In genomic region chr11:27507561-27508322, GRCh38 we compare ENCODE assay signal across 8 cellular contexts. TPM values are rescaled to one million over a fixed set of nuclear protein-coding genes. Genes with fewer than 3 reads are reported as not detected.
DNase-seq lines count a peak whose midpoint lies in the region; ATAC-seq and TF ChIP-seq lines count a peak whose summit lies in the region.

No MANE protein-coding gene starts in this region.

- no peaks in the 10 kb centered on the region for H3K27me3 Mint-ChIP-seq in activated CD4-positive, alpha-beta T cell treated with anti-CD3 and anti-CD28 coated beads, Interleukin-2, amount 10 ng/mL, durations not matched to agents 7 days and 5 days
- no peaks in the 10 kb centered on the region for H3K27me3 Mint-ChIP-seq in stimulated activated memory B cell treated with anti-CD40 and anti-IgM and Interleukin-4, amounts not matched to agents 10 μg/mL and 1 μg/mL and 100 μg/mL, for 72 hours

- peak overlapping the region; percentile 100 for H3K4me3 Mint-ChIP-seq in activated CD4-positive, alpha-beta T cell treated with anti-CD3 and anti-CD28 coated beads, Interleukin-2, amount 10 ng/mL, durations not matched to agents 7 days and 5 days
- H3K4me3 Mint-ChIP-seq in stimulated activated memory B cell treated with anti-CD40 and anti-IgM and Interleukin-4, amounts not matched to agents 10 μg/mL and 1 μg/mL and 100 μg/mL, for 72 hours, result peak overlapping the region; percentile 100

- ATAC-seq in stimulated activated memory B cell treated with anti-CD40 and anti-IgM and Interleukin-4, amounts not matched to agents 10 μg/mL and 1 μg/mL and 100 μg/mL, for 72 hours, result no peak

- CTCF ChIA-PET in activated CD4-positive, alpha-beta T cell treated with anti-CD3 and anti-CD28 coated beads, Interleukin-2, amount 10 ng/mL, durations not matched to agents 7 days and 5 days (lab: Charles Lee), result no interaction called here

- DNase-seq in activated CD4-positive, alpha-beta T cell treated with anti-CD3 and anti-CD28 coated beads, Interleukin-2, amount 10 ng/mL, durations not matched to agents 7 days and 5 days, result no peak
- no peak for DNase-seq in activated CD4-positive, alpha-beta T cell treated with anti-CD3 and anti-CD28 coated beads, Interleukin-2, amount 50 U/mL, for 4 hours
- DNase-seq in fibroblast of the aortic adventitia (ENCODE audit: low read depth) (no peak), anterior cingulate cortex (lab: John Stamatoyannopoulos, UW) (no peak), NCI-H748 (lab: John Stamatoyannopoulos, UW; ENCODE audit: unreplicated experiment) (no peak), NCI-H146 treated with DMSO at 0.1 percent for 48 hours (lab: John Stamatoyannopoulos, UW; ENCODE audit: unreplicated experiment) (no peak)

- POLR2A ChIA-PET in activated CD4-positive, alpha-beta T cell treated with anti-CD3 and anti-CD28 coated beads, Interleukin-2, amount 10 ng/mL, durations not matched to agents 7 days and 5 days (lab: Charles Lee), result no interaction called here

- peaks cover 7% of the 10 kb centered on the region for H3K36me3 Mint-ChIP-seq in activated CD4-positive, alpha-beta T cell treated with anti-CD3 and anti-CD28 coated beads, Interleukin-2, amount 10 ng/mL, durations not matched to agents 7 days and 5 days (ENCODE audit: low read depth)
- peaks cover 11% of the 10 kb centered on the region for H3K36me3 Mint-ChIP-seq in stimulated activated memory B cell treated with anti-CD40 and anti-IgM and Interleukin-4, amounts not matched to agents 10 μg/mL and 1 μg/mL and 100 μg/mL, for 72 hours

- H3K27ac ChIP-seq in VCaP, result peak overlapping the region; percentile 85; the same call in 1 of the 2 replicates

- H3K4me3 ChIP-seq in fibroblast of the aortic adventitia (ENCODE audit: low read depth, low read length), result peak overlapping the region; percentile 99

- H3K4me1 Mint-ChIP-seq in activated CD4-positive, alpha-beta T cell treated with anti-CD3 and anti-CD28 coated beads, Interleukin-2, amount 10 ng/mL, durations not matched to agents 7 days and 5 days, result peaks cover 33% of the 10 kb centered on the region
- H3K4me1 Mint-ChIP-seq in stimulated activated memory B cell treated with anti-CD40 and anti-IgM and Interleukin-4, amounts not matched to agents 10 μg/mL and 1 μg/mL and 100 μg/mL, for 72 hours, result peaks cover 34% of the 10 kb centered on the region

- H3K9me3 Mint-ChIP-seq in activated CD4-positive, alpha-beta T cell treated with anti-CD3 and anti-CD28 coated beads, Interleukin-2, amount 10 ng/mL, durations not matched to agents 7 days and 5 days, result no peaks in the 10 kb centered on the region
- H3K9me3 Mint-ChIP-seq in stimulated activated memory B cell treated with anti-CD40 and anti-IgM and Interleukin-4, amounts not matched to agents 10 μg/mL and 1 μg/mL and 100 μg/mL, for 72 hours, result no peaks in the 10 kb centered on the region

- TF ChIP-seq CTCF in VCaP (conservative IDR thresholded peaks at IDR 0.05), result no peak
- no peak for TF ChIP-seq CTCF in fibroblast of the aortic adventitia (IDR thresholded peaks at IDR 0.05; ENCODE audit: insufficient read depth, low read length)

- peak overlapping the region; percentile 100 for H3K27ac Mint-ChIP-seq in activated CD4-positive, alpha-beta T cell treated with anti-CD3 and anti-CD28 coated beads, Interleukin-2, amount 10 ng/mL, durations not matched to agents 7 days and 5 days
- H3K27ac Mint-ChIP-seq in stimulated activated memory B cell treated with anti-CD40 and anti-IgM and Interleukin-4, amounts not matched to agents 10 μg/mL and 1 μg/mL and 100 μg/mL, for 72 hours, result peak overlapping the region; percentile 96

RNA-seq across cellular contexts. Expression of gene LIN7C, which starts 1.2 kb away (rescaled TPM):
- total RNA-seq in activated CD4-positive, alpha-beta T cell treated with anti-CD3 and anti-CD28 coated beads, Interleukin-2, amount 10 ng/mL, durations not matched to agents 7 days and 5 days, result 10 to 100 TPM; 22.3 to 24.5 TPM
- 33.2 and 75.3 TPM in 2 replicates for total RNA-seq in fibroblast of the aortic adventitia (ENCODE audit: low replicate concordance)

RNA-seq across cellular contexts. Expression of gene LGR4, which starts 35.2 kb away (rescaled TPM):
- under 1 TPM; 0.12 to 0.29 TPM for total RNA-seq in activated CD4-positive, alpha-beta T cell treated with anti-CD3 and anti-CD28 coated beads, Interleukin-2, amount 10 ng/mL, durations not matched to agents 7 days and 5 days
- 16.3 and 25.1 TPM in 2 replicates for total RNA-seq in fibroblast of the aortic adventitia (ENCODE audit: low replicate concordance)

Comparison
In these comparisons a context has a peak if more than half of its experiments do, and no peak if none do; other contexts are left out.
1. RNA of gene LGR4, which starts 35.2 kb away (total RNA-seq): 16.3 to 25.1 TPM in fibroblast of the aortic adventitia; 0.12 to 0.29 TPM in activated CD4-positive, alpha-beta T cell treated with anti-CD3 and anti-CD28 coated beads, Interleukin-2, amount 10 ng/mL, durations not matched to agents 7 days and 5 days; every median in the first group is over 10 times any median in the second.